In the genomic region with DNA sequence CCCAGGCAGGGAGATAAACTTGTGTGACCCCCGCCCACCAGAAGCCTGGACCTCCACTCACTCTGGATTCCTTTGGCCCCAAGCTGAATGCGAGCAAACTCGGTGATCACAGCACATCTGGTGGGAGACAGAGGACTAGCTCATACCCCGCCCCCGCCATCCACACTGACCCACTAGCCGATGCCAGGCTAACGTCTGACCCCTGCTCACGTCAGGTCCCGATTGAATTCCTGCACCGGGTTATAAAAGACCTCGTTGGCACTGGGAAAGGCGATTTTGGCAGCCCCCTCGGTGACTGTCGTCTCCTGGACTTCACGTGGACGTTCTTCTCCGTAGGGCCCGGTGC, we compare ENCODE assay signal across 1 cellular context.
TF ChIP-seq lines count a peak whose summit lies in the region.

No MANE protein-coding gene starts in this region.

TF ChIP-seq in IMR-90, 13 proteins besides CTCF, POLR2A, EP300 and RAD21 (continued from another document):
- no peak for TF ChIP-seq CHD1 (IDR thresholded peaks at IDR 0.05; ENCODE audit: low read depth, low read length)
